1 cellular context compared by ENCODE assay signal in the genomic region with DNA sequence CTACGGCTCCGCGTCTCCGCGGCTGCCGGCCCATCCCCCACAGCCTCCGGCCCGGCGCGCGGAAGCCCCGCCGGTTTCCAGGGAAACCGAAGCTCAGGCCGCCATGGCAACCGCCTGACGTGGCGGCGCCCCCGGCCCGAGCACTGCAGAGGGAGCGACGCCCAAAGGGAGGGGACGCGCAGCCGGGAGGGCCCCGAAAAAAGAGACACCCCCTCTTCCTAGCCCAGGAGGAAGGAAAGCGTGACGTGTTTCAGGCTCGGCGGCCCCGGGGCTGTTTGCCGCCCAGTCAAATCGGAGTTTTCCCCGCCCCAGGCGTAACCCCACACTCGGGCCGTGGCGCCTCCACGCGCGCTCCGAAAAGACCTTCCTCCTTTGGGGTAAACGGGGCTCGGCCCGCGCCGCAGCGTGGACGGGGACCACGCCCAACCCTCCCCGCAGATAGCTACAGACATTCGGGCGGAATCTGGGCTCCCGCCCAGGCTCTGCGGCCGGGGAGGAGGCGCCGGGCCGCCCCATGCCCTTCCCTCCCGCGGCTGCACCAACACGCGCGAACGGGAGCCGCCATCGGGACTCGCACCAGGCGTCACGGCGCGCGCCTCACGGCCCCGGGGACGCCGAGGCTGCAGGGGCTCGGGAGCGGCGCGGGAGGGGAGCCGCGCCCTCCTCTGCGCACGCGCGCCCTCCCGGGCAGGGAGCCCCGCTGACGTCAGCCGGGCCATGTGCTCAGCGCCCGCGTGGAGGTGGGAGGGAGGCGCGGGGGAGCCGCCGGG.
A peak's percentile ranks its signal among the peaks of the same experiment; 100 is the strongest.
TF ChIP-seq lines count a peak whose summit lies in the region.

No MANE protein-coding gene starts in this region.

TF ChIP-seq in GM12878, 131 proteins besides CTCF, POLR2A, EP300 and RAD21 (continues in another document):
- TF ChIP-seq SUZ12 (IDR thresholded peaks at IDR 0.05; ENCODE audit: unreplicated experiment) (no peak), GATAD2B (conservative IDR thresholded peaks at IDR 0.05; ENCODE audit: low read depth) (peak; percentile 91), SMAD5 (IDR thresholded peaks at IDR 0.05; ENCODE audit: low read depth) (peak; percentile 24; the same call in 1 of the 2 replicates), LARP7 (IDR thresholded peaks at IDR 0.05) (peak; percentile 72; the same call in 1 of the 2 replicates), MYB (IDR thresholded peaks at IDR 0.05; ENCODE audit: borderline replicate concordance, low read depth, low read length) (no peak), POU2F2 (IDR thresholded peaks at IDR 0.05; ENCODE audit: borderline replicate concordance, low read depth, low read length) (no peak), NRF1 (conservative IDR thresholded peaks at IDR 0.05; ENCODE audit: low read depth, low read length) (peak; percentile 65), STAT1 (conservative IDR thresholded peaks at IDR 0.05) (peak; percentile 53; the same call in 1 of the 2 replicates), IKZF1 (conservative IDR thresholded peaks at IDR 0.05) (peak; percentile 69), CREM (IDR thresholded peaks at IDR 0.05; ENCODE audit: low read depth) (peak; percentile 52), SRF (IDR thresholded peaks at IDR 0.05; ENCODE audit: low read depth in 2 of 2, low read length in 2 of 2) (0 out of 4 replicates have a peak, but pooled peaks of 1 of the 2 experiments have one; percentile 10), MXI1 (IDR thresholded peaks at IDR 0.05; ENCODE audit: low read depth, low read length) (peak; percentile 80), RELA (IDR thresholded peaks at IDR 0.05; ENCODE audit: borderline replicate concordance, partially characterized antibody) (peak; percentile 31), YY1 (IDR thresholded peaks at IDR 0.05; ENCODE audit: low read depth, low read length) (0 out of 2 replicates have a peak, but pooled peaks have one; percentile 2), BHLHE40 (IDR thresholded peaks at IDR 0.05; ENCODE audit: borderline replicate concordance in 1 of 2, low read depth in 2 of 2, low read length in 1 of 2) (peak in 1 of 2 experiments; percentile 71; a peak in 2 of 4 replicates), ZNF622 (IDR thresholded peaks at IDR 0.05) (no peak), EED (IDR thresholded peaks at IDR 0.05; ENCODE audit: low read depth) (0 out of 2 replicates have a peak, but pooled peaks have one; percentile 9), SREBF1 (IDR thresholded peaks at IDR 0.05; ENCODE audit: low read length) (no peak), RB1 (IDR thresholded peaks at IDR 0.05; ENCODE audit: borderline replicate concordance) (peak; percentile 79; the same call in 1 of the 2 replicates), SIN3A (IDR thresholded peaks at IDR 0.05; ENCODE audit: low read depth, low read length) (peak; percentile 79), MEF2B (IDR thresholded peaks at IDR 0.05; ENCODE audit: partially characterized antibody, poor library complexity, severe bottlenecking) (peak; percentile 32), RFX5 (IDR thresholded peaks at IDR 0.05; ENCODE audit: low read depth, low read length) (no peak), TAF1 (IDR thresholded peaks at IDR 0.05; ENCODE audit: borderline replicate concordance, low read depth, low read length) (peak; percentile 10; the same call in 1 of the 2 replicates), CHD2 (IDR thresholded peaks at IDR 0.05; ENCODE audit: borderline replicate concordance, low read depth, low read length) (0 out of 2 replicates have a peak, but pooled peaks have one; percentile 54), PAX5 (IDR thresholded peaks at IDR 0.05; ENCODE audit: borderline replicate concordance, low read depth, low read length) (peak; percentile 10; the same call in 1 of the 2 replicates), EGR1 (IDR thresholded peaks at IDR 0.05; ENCODE audit: borderline replicate concordance in 1 of 2, low read depth in 2 of 2, low read length in 2 of 2) (peak in 1 of 2 experiments; percentile 71; a peak in 2 of 3 replicates), ZNF207 (IDR thresholded peaks at IDR 0.05; ENCODE audit: borderline replicate concordance) (peak; percentile 94)
- TF ChIP-seq, protein P1, sequence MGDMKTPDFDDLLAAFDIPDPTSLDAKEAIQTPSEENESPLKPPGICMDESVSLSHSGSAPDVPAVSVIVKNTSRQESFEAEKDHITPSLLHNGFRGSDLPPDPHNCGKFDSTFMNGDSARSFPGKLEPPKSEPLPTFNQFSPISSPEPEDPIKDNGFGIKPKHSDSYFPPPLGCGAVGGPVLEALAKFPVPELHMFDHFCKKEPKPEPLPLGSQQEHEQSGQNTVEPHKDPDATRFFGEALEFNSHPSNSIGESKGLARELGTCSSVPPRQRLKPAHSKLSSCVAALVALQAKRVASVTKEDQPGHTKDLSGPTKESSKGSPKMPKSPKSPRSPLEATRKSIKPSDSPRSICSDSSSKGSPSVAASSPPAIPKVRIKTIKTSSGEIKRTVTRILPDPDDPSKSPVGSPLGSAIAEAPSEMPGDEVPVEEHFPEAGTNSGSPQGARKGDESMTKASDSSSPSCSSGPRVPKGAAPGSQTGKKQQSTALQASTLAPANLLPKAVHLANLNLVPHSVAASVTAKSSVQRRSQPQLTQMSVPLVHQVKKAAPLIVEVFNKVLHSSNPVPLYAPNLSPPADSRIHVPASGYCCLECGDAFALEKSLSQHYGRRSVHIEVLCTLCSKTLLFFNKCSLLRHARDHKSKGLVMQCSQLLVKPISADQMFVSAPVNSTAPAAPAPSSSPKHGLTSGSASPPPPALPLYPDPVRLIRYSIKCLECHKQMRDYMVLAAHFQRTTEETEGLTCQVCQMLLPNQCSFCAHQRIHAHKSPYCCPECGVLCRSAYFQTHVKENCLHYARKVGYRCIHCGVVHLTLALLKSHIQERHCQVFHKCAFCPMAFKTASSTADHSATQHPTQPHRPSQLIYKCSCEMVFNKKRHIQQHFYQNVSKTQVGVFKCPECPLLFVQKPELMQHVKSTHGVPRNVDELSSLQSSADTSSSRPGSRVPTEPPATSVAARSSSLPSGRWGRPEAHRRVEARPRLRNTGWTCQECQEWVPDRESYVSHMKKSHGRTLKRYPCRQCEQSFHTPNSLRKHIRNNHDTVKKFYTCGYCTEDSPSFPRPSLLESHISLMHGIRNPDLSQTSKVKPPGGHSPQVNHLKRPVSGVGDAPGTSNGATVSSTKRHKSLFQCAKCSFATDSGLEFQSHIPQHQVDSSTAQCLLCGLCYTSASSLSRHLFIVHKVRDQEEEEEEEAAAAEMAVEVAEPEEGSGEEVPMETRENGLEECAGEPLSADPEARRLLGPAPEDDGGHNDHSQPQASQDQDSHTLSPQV (IDR thresholded peaks at IDR 0.05) = peak; percentile 48; the same call in 1 of the 2 replicates
- TF ChIP-seq, protein P2, sequence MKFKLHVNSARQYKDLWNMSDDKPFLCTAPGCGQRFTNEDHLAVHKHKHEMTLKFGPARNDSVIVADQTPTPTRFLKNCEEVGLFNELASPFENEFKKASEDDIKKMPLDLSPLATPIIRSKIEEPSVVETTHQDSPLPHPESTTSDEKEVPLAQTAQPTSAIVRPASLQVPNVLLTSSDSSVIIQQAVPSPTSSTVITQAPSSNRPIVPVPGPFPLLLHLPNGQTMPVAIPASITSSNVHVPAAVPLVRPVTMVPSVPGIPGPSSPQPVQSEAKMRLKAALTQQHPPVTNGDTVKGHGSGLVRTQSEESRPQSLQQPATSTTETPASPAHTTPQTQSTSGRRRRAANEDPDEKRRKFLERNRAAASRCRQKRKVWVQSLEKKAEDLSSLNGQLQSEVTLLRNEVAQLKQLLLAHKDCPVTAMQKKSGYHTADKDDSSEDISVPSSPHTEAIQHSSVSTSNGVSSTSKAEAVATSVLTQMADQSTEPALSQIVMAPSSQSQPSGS (IDR thresholded peaks at IDR 0.05; ENCODE audit: low read length) = no peak
- TF ChIP-seq, protein P3, sequence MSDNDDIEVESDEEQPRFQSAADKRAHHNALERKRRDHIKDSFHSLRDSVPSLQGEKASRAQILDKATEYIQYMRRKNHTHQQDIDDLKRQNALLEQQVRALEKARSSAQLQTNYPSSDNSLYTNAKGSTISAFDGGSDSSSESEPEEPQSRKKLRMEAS (IDR thresholded peaks at IDR 0.05; ENCODE audit: low read depth, low read length) = peak; percentile 92
- TF ChIP-seq, protein P4, sequence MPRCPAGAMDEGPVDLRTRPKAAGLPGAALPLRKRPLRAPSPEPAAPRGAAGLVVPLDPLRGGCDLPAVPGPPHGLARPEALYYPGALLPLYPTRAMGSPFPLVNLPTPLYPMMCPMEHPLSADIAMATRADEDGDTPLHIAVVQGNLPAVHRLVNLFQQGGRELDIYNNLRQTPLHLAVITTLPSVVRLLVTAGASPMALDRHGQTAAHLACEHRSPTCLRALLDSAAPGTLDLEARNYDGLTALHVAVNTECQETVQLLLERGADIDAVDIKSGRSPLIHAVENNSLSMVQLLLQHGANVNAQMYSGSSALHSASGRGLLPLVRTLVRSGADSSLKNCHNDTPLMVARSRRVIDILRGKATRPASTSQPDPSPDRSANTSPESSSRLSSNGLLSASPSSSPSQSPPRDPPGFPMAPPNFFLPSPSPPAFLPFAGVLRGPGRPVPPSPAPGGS (IDR thresholded peaks at IDR 0.05; ENCODE audit: borderline replicate concordance, insufficient read depth, low read depth, low read length, poor library complexity, severe bottlenecking) = no peak
- TF ChIP-seq, protein P5, sequence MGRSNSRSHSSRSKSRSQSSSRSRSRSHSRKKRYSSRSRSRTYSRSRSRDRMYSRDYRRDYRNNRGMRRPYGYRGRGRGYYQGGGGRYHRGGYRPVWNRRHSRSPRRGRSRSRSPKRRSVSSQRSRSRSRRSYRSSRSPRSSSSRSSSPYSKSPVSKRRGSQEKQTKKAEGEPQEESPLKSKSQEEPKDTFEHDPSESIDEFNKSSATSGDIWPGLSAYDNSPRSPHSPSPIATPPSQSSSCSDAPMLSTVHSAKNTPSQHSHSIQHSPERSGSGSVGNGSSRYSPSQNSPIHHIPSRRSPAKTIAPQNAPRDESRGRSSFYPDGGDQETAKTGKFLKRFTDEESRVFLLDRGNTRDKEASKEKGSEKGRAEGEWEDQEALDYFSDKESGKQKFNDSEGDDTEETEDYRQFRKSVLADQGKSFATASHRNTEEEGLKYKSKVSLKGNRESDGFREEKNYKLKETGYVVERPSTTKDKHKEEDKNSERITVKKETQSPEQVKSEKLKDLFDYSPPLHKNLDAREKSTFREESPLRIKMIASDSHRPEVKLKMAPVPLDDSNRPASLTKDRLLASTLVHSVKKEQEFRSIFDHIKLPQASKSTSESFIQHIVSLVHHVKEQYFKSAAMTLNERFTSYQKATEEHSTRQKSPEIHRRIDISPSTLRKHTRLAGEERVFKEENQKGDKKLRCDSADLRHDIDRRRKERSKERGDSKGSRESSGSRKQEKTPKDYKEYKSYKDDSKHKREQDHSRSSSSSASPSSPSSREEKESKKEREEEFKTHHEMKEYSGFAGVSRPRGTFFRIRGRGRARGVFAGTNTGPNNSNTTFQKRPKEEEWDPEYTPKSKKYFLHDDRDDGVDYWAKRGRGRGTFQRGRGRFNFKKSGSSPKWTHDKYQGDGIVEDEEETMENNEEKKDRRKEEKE (IDR thresholded peaks at IDR 0.05) = peak; percentile 54; the same call in 1 of the 2 replicates
- TF ChIP-seq, protein P6, sequence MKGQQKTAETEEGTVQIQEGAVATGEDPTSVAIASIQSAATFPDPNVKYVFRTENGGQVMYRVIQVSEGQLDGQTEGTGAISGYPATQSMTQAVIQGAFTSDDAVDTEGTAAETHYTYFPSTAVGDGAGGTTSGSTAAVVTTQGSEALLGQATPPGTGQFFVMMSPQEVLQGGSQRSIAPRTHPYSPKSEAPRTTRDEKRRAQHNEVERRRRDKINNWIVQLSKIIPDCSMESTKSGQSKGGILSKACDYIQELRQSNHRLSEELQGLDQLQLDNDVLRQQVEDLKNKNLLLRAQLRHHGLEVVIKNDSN (IDR thresholded peaks at IDR 0.05; ENCODE audit: borderline replicate concordance, extremely low read length, insufficient read depth, low read depth, low read length) = peak; percentile 72
- TF ChIP-seq, protein P7, sequence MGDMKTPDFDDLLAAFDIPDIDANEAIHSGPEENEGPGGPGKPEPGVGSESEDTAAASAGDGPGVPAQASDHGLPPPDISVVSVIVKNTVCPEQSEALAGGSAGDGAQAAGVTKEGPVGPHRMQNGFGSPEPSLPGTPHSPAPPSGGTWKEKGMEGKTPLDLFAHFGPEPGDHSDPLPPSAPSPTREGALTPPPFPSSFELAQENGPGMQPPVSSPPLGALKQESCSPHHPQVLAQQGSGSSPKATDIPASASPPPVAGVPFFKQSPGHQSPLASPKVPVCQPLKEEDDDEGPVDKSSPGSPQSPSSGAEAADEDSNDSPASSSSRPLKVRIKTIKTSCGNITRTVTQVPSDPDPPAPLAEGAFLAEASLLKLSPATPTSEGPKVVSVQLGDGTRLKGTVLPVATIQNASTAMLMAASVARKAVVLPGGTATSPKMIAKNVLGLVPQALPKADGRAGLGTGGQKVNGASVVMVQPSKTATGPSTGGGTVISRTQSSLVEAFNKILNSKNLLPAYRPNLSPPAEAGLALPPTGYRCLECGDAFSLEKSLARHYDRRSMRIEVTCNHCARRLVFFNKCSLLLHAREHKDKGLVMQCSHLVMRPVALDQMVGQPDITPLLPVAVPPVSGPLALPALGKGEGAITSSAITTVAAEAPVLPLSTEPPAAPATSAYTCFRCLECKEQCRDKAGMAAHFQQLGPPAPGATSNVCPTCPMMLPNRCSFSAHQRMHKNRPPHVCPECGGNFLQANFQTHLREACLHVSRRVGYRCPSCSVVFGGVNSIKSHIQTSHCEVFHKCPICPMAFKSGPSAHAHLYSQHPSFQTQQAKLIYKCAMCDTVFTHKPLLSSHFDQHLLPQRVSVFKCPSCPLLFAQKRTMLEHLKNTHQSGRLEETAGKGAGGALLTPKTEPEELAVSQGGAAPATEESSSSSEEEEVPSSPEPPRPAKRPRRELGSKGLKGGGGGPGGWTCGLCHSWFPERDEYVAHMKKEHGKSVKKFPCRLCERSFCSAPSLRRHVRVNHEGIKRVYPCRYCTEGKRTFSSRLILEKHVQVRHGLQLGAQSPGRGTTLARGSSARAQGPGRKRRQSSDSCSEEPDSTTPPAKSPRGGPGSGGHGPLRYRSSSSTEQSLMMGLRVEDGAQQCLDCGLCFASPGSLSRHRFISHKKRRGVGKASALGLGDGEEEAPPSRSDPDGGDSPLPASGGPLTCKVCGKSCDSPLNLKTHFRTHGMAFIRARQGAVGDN (IDR thresholded peaks at IDR 0.05) = 0 out of 2 replicates have a peak, but pooled peaks have one; percentile 37
- TF ChIP-seq, protein P8, sequence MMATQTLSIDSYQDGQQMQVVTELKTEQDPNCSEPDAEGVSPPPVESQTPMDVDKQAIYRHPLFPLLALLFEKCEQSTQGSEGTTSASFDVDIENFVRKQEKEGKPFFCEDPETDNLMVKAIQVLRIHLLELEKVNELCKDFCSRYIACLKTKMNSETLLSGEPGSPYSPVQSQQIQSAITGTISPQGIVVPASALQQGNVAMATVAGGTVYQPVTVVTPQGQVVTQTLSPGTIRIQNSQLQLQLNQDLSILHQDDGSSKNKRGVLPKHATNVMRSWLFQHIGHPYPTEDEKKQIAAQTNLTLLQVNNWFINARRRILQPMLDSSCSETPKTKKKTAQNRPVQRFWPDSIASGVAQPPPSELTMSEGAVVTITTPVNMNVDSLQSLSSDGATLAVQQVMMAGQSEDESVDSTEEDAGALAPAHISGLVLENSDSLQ (IDR thresholded peaks at IDR 0.05) = peak; percentile 29; the same call in 1 of the 2 replicates
- TF ChIP-seq, protein P9, sequence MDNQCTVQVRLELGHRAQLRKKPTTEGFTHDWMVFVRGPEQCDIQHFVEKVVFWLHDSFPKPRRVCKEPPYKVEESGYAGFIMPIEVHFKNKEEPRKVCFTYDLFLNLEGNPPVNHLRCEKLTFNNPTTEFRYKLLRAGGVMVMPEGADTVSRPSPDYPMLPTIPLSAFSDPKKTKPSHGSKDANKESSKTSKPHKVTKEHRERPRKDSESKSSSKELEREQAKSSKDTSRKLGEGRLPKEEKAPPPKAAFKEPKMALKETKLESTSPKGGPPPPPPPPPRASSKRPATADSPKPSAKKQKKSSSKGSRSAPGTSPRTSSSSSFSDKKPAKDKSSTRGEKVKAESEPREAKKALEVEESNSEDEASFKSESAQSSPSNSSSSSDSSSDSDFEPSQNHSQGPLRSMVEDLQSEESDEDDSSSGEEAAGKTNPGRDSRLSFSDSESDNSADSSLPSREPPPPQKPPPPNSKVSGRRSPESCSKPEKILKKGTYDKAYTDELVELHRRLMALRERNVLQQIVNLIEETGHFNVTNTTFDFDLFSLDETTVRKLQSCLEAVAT (IDR thresholded peaks at IDR 0.05) = 0 out of 2 replicates have a peak, but pooled peaks have one; percentile 15
